8 cellular contexts compared by ENCODE assay signal in the genomic region with DNA sequence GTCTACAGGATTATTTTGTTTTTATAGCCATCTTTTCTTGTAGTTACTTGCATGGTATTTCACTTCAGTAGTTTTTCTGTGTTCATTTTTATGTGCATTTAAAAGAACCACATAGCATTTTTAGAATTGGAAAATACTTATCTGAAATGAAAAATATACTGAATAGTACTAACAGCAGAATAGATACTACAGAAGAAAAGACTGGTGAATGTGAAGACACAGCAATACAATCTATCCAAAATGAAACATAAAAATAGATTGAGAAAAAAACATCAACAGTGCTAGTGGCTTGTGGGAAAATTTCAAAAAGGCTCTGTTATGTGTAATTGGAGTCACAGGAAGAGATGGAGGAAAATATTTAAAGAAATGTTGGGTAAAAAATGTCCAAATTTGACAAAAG.
"Had no signal": no experiment of that assay in that cellular context is flagged by ENCODE, and none has a peak within 500 bp of the region (broad histone marks: within the 10 kb centered on the region; RNA-seq: fewer than 3 reads in every experiment).

No MANE protein-coding gene starts in this region.

- H3K36me3 Mint-ChIP-seq: IgD-negative memory B cell had no signal

- H3K4me2 ChIP-seq: KMS-11 had no signal

- FAIRE-seq: HepG2, HTR-8/SVneo had no signal

- H3K9ac ChIP-seq: KMS-11 had no signal

- H3K27ac ChIP-seq: HL-60, KMS-11 had no signal

- DNase-seq: IMR-90, KBM-7, KG1 had no signal

- ATAC-seq: HepG2 had no signal
